Comparison of ENCODE assay signal across 8 cellular contexts in the genomic region with DNA sequence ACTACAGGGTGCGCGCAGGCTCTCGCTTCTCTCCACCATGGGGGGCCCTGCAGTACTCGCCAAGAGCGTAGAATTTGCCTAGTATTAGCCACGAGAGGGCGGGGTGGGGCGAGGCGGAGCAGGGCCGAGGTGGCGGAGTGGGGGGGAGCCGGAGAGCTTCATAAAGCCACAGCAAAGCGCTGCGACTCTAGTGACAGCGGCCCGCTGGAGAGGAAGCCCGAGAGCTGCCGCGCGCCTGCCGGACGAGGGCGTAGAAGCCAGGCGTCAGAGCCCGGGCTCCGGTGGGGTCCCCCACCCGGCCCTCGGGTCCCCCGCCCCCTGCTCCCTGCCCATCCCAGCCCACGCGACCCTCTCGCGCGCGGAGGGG. TPM values are rescaled to one million over a fixed set of nuclear protein-coding genes. Genes with fewer than 3 reads are reported as not detected.
DNase-seq lines count a peak whose midpoint lies in the region; ATAC-seq and TF ChIP-seq lines count a peak whose summit lies in the region.

A gene with protein sequence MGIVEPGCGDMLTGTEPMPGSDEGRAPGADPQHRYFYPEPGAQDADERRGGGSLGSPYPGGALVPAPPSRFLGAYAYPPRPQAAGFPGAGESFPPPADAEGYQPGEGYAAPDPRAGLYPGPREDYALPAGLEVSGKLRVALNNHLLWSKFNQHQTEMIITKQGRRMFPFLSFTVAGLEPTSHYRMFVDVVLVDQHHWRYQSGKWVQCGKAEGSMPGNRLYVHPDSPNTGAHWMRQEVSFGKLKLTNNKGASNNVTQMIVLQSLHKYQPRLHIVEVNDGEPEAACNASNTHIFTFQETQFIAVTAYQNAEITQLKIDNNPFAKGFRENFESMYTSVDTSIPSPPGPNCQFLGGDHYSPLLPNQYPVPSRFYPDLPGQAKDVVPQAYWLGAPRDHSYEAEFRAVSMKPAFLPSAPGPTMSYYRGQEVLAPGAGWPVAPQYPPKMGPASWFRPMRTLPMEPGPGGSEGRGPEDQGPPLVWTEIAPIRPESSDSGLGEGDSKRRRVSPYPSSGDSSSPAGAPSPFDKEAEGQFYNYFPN (plus strand): TSS at position 190 of the 367 bp plus-strand sequence. CDS start 219 bp downstream, outside the sequence.

- peak; percentile 39 to 57 for DNase-seq in breast epithelium (ENCODE audit: low spot score in 2 of 2)
- DNase-seq in MCF 10A (ENCODE audit: unreplicated experiment): no peak
- DNase-seq in NCI-H524 (lab: John Stamatoyannopoulos, UW): peak; percentile 91
- peak; percentile 97 for DNase-seq in activated CD8-positive, alpha-beta T cell treated with anti-CD3 and anti-CD28 coated beads for 36 hours
- DNase-seq in endodermal cell: peak; percentile 97
- peak; percentile 89 for DNase-seq in nephron progenitor cell
- peak; percentile 72 to 79 for DNase-seq in suprapubic skin (ENCODE audit: low spot score in 2 of 2)

- peak; percentile 59 for ATAC-seq in HG03095 (IDR thresholded peaks at IDR 0.05; ENCODE audit: unreplicated experiment)
- ATAC-seq in activated CD8-positive, alpha-beta T cell treated with anti-CD3 and anti-CD28 coated beads for 36 hours: peak; percentile 88

- no peaks in the 10 kb centered on the region for H3K4me1 Mint-ChIP-seq in MCF 10A (ENCODE audit: insufficient read depth, unreplicated experiment)
- peaks cover 57% of the 10 kb centered on the region for H3K4me1 Mint-ChIP-seq in activated CD8-positive, alpha-beta T cell treated with anti-CD3 and anti-CD28 coated beads for 36 hours (ENCODE audit: low read depth)
- peaks cover 7% of the 10 kb centered on the region for H3K4me1 Mint-ChIP-seq in endodermal cell
- peaks cover 21% of the 10 kb centered on the region for H3K4me1 Mint-ChIP-seq in nephron progenitor cell

- H3K4me3 Mint-ChIP-seq in MCF 10A (ENCODE audit: unreplicated experiment) (no peak within 1 kb of the TSS), endodermal cell (peak within 1 kb of the TSS; percentile 49), nephron progenitor cell (peak within 1 kb of the TSS; percentile 80)
- peak within 1 kb of the TSS; percentile 91 for H3K4me3 Mint-ChIP-seq in activated CD8-positive, alpha-beta T cell treated with anti-CD3 and anti-CD28 coated beads for 36 hours

- H3K27ac ChIP-seq in breast epithelium: no peak within 1 kb of the TSS
- H3K27ac ChIP-seq in endodermal cell (ENCODE audit: low read depth, low read length): no peak within 1 kb of the TSS
- H3K27ac ChIP-seq in suprapubic skin: no peak within 1 kb of the TSS

- no TSS peak for BruUV-seq in MCF 10A (replicated peaks; lab: Mats Ljungman, UMichigan)

- CTCF ChIA-PET in MCF 10A (lab: Yijun Ruan, JAX): interaction anchor here (0.6 to 0.9 kb wide), 3 partner anchors 49 to 234 kb away, joined by 3 read pairs; no protein-coding TSS in a partner anchor
- CTCF ChIA-PET in activated CD8-positive, alpha-beta T cell treated with anti-CD3 and anti-CD28 coated beads for 36 hours (lab: Charles Lee): interaction anchor here (0.7 to 18.4 kb wide), 15 partner anchors 8 to 108 kb away, joined by 3 to 424 read pairs (median 4); a partner anchor contains a TSS

- H3K27ac Mint-ChIP-seq in MCF 10A (ENCODE audit: low read depth, unreplicated experiment) (no peak within 1 kb of the TSS), endodermal cell (no peak within 1 kb of the TSS), nephron progenitor cell (no peak within 1 kb of the TSS)
- peak within 1 kb of the TSS; percentile 97 for H3K27ac Mint-ChIP-seq in activated CD8-positive, alpha-beta T cell treated with anti-CD3 and anti-CD28 coated beads for 36 hours

- H3K36me3 Mint-ChIP-seq in MCF 10A (ENCODE audit: insufficient read depth, unreplicated experiment) (no peaks in the 10 kb centered on the region), endodermal cell (ENCODE audit: low read depth) (no peaks in the 10 kb centered on the region), nephron progenitor cell (ENCODE audit: low read depth) (no peaks in the 10 kb centered on the region)
- H3K36me3 Mint-ChIP-seq in activated CD8-positive, alpha-beta T cell treated with anti-CD3 and anti-CD28 coated beads for 36 hours (ENCODE audit: low read depth): peaks cover 37% of the 10 kb centered on the region

- no peak for TF ChIP-seq POLR2A in breast epithelium (IDR thresholded peaks at IDR 0.05)
- TF ChIP-seq POLR2A in suprapubic skin (IDR thresholded peaks at IDR 0.05): no peak

- intact Hi-C loops in breast epithelium (cut with DNase I; ENCODE audit: low total_unique reads): no loop called here
- intact Hi-C loops in MCF 10A (cut with micrococcal nuclease): no loop called here
- intact Hi-C loops in activated CD8-positive, alpha-beta T cell treated with anti-CD3 and anti-CD28 coated beads for 36 hours (cut with micrococcal nuclease): loop anchor here (2.0 to 5.0 kb wide), 2 partner anchors 14 to 36 kb away; no protein-coding TSS in a partner anchor

- H3K9ac ChIP-seq in endodermal cell (ENCODE audit: extremely low read depth, low read length, poor library complexity, severe bottlenecking): no peak within 1 kb of the TSS

- peaks cover 0 to 7% of the 10 kb centered on the region in 2 donors for H3K4me1 ChIP-seq in breast epithelium
- no peaks in the 10 kb centered on the region for H3K4me1 ChIP-seq in endodermal cell (ENCODE audit: control insufficient read depth, insufficient read depth, low read length)
- peaks cover 14% of the 10 kb centered on the region for H3K4me1 ChIP-seq in suprapubic skin

- no peaks in the 10 kb centered on the region for H3K9me3 Mint-ChIP-seq in MCF 10A (ENCODE audit: unreplicated experiment)
- H3K9me3 Mint-ChIP-seq in activated CD8-positive, alpha-beta T cell treated with anti-CD3 and anti-CD28 coated beads for 36 hours: no peaks in the 10 kb centered on the region
- no peaks in the 10 kb centered on the region for H3K9me3 Mint-ChIP-seq in endodermal cell
- H3K9me3 Mint-ChIP-seq in nephron progenitor cell: no peaks in the 10 kb centered on the region

- H3K4me3 ChIP-seq in breast epithelium (peak within 1 kb of the TSS; percentile 24 to 69 (median 47)), endodermal cell (ENCODE audit: low read length) (peak within 1 kb of the TSS; percentile 66), suprapubic skin (peak within 1 kb of the TSS; percentile 54)

- no peak for TF ChIP-seq EP300 in suprapubic skin (IDR thresholded peaks at IDR 0.05)

- TF ChIP-seq CTCF in breast epithelium (IDR thresholded peaks at IDR 0.05) (no peak), MCF 10A (IDR thresholded peaks at IDR 0.05; ENCODE audit: unreplicated experiment) (no peak), endodermal cell (conservative IDR thresholded peaks at IDR 0.05) (peak; percentile 60), nephron progenitor cell (IDR thresholded peaks at IDR 0.05) (peak; percentile 28), suprapubic skin (IDR thresholded peaks at IDR 0.05) (no peak)
- peak; percentile 32 for TF ChIP-seq CTCF in activated CD8-positive, alpha-beta T cell treated with anti-CD3 and anti-CD28 coated beads for 36 hours (IDR thresholded peaks at IDR 0.05)

- H3K27me3 Mint-ChIP-seq in MCF 10A (ENCODE audit: insufficient read depth, unreplicated experiment) (peaks cover 69% of the 10 kb centered on the region), endodermal cell (ENCODE audit: insufficient read depth) (peaks cover 84% of the 10 kb centered on the region), nephron progenitor cell (ENCODE audit: low read depth, poor library complexity) (peaks cover 96% of the 10 kb centered on the region)
- H3K27me3 Mint-ChIP-seq in activated CD8-positive, alpha-beta T cell treated with anti-CD3 and anti-CD28 coated beads for 36 hours: no peaks in the 10 kb centered on the region

- no peaks in the 10 kb centered on the region for H3K9me3 ChIP-seq in breast epithelium
- no peaks in the 10 kb centered on the region for H3K9me3 ChIP-seq in endodermal cell (ENCODE audit: control insufficient read depth, low read length)
- H3K9me3 ChIP-seq in suprapubic skin: no peaks in the 10 kb centered on the region

- H3K27me3 ChIP-seq in breast epithelium: peaks cover 5 to 53% of the 10 kb centered on the region in 2 donors
- peaks cover 78% of the 10 kb centered on the region for H3K27me3 ChIP-seq in endodermal cell (ENCODE audit: control insufficient read depth, insufficient read depth, low read length, poor library complexity, severe bottlenecking)
- H3K27me3 ChIP-seq in suprapubic skin: peaks cover 71% of the 10 kb centered on the region

- H3K36me3 ChIP-seq in breast epithelium (no peaks in the 10 kb centered on the region), endodermal cell (ENCODE audit: control insufficient read depth, insufficient read depth, low read length) (no peaks in the 10 kb centered on the region), suprapubic skin (no peaks in the 10 kb centered on the region)

- POLR2A ChIA-PET in MCF 10A (lab: Yijun Ruan, JAX): interaction anchor here (0.6 kb wide), 1 partner anchor 424 kb away, joined by 3 read pairs; no protein-coding TSS in a partner anchor
- POLR2A ChIA-PET in activated CD8-positive, alpha-beta T cell treated with anti-CD3 and anti-CD28 coated beads for 36 hours (lab: Charles Lee): interaction anchor here (0.7 to 27.1 kb wide), 13 partner anchors 8 to 83 kb away, joined by 3 to 493 read pairs (median 6); a partner anchor contains a TSS

- WGBS in endodermal cell (ENCODE audit: insufficient coverage in 1 of 2, insufficient read length in 1 of 2), 2 experiments: 1 to 7% methylated on average over 5 to 35 of the region's 35 CpGs
- WGBS in suprapubic skin: 0% methylated on average over 24 of the region's 35 CpGs

RNA-seq across cellular contexts. Expression of the gene that starts here (rescaled TPM):
- total RNA-seq in breast epithelium (1 to 10 TPM in 2 of 3 donors, under 1 TPM in 1; 0.33 to 1.8 (median 1.0) TPM), MCF 10A (2022) (not detected in 2 replicates), endodermal cell (not detected), suprapubic skin (under 1 TPM in 1 of 4 donors, not detected in 3; 0.80 TPM)
- total RNA-seq in activated CD8-positive, alpha-beta T cell treated with anti-CD3 and anti-CD28 coated beads for 36 hours: 10 to 100 TPM; 53.0 to 56.9 TPM
- polyA plus RNA-seq in endodermal cell (2013, experiment 1 of 2): not detected
- polyA plus RNA-seq in endodermal cell (2013, experiment 2 of 2): not detected

Comparison
In these comparisons a context has a peak if more than half of its experiments do, and no peak if none do; other contexts are left out.
1. RNA of the gene that starts here (total RNA-seq): 53.0 to 56.9 TPM in activated CD8-positive, alpha-beta T cell treated with anti-CD3 and anti-CD28 coated beads for 36 hours; 0.33 to 1.8 TPM in breast epithelium, 0.80 TPM in suprapubic skin, not detected in MCF 10A and not detected in endodermal cell; every median in the first group is over 10 times any median in the second.
2. Peak in DNase-seq and H3K4me3 ChIP-seq in endodermal cell; RNA of the gene not detected or under 1 TPM.
3. Peak in DNase-seq and H3K4me3 ChIP-seq in suprapubic skin; RNA of the gene not detected or under 1 TPM.
4. CTCF ChIP-seq: peak in activated CD8-positive, alpha-beta T cell treated with anti-CD3 and anti-CD28 coated beads for 36 hours (single experiment), endodermal cell (single experiment) and nephron progenitor cell (single experiment); none in breast epithelium (0 of 3), MCF 10A (single experiment) and suprapubic skin (0 of 2).
5. Peak in every context shown above with its lines, with median percentiles within 50 percentile points of each other: H3K4me3 ChIP-seq.